ENCODE assay signal across 25 cellular contexts in the genomic region with DNA sequence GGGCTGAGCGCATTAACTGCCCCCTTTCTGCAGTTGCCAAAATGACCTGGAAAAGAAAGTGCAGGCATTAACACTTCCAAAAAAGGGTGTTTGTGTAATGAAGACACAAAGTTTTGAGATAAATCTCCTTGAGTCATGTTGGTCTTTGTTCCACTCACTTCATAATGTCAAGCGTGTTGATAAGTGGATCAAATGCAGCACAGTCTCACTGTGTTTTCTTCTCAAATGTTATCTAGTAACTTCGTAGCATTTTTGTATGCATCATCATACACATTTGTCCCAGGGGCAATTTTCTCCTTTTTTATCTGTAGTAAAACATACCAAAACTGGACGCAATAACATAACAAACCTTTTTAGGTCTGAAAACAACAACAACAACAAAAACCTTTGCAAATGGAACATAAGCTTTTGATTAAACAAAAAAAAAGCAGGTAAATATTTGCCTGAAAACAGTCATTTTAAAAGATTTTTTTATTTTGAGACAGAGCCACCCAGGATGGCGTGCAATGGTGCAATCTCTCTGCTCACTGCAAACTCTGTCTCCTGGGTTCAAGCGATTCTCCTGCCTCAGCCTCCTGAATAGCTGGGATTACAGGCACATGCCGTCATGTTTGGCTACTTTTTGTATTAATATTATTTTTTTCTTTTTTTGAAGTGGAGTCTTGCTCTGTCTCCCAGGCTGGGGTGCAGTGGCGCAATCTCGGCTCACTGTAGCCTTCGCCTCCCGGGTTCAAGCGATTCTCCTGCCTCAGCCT.
"Had no signal": no experiment of that assay in that cellular context is flagged by ENCODE, and none has a peak within 500 bp of the region (broad histone marks: within the 10 kb centered on the region; RNA-seq: fewer than 3 reads in every experiment).

No MANE protein-coding gene starts in this region.

- ATAC-seq: activated CD8-positive, alpha-beta T cell treated with anti-CD3 and anti-CD28 coated beads, Interleukin-2, amount 10 ng/mL, durations not matched to agents 7 days and 5 days; activated naive CD4-positive, alpha-beta T cell treated with anti-CD3 and anti-CD28 coated beads, Interleukin-2, amount 50 U/mL, for 72 hours; activated naive CD8-positive, alpha-beta T cell treated with anti-CD3 and anti-CD28 coated beads, Interleukin-2, amount 50 U/mL, for 24 hours; PC-3; T-helper 17 cell; WTC11 had no signal

- DNase-seq: activated CD4-positive, alpha-beta T cell treated with anti-CD3 and anti-CD28 coated beads for 48 hours; activated CD4-positive, alpha-beta T cell treated with anti-CD3 and anti-CD28 coated beads, Interleukin-2, amount 50 U/mL, for 4 hours; activated CD4-positive, CD25-positive, alpha-beta regulatory T cell treated with anti-CD3 and anti-CD28 coated beads, Interleukin-2, amount 50 U/mL, for 72 hours; activated CD8-positive, alpha-beta T cell treated with anti-CD3 and anti-CD28 coated beads, Interleukin-2, amount 10 ng/mL, durations not matched to agents 7 days and 5 days; activated effector memory CD4-positive, alpha-beta T cell treated with anti-CD3 and anti-CD28 coated beads, Interleukin-2, amount 50 U/mL, for 16 hours; activated naive CD4-positive, alpha-beta T cell treated with Interleukin-2 at 50 U/mL for 16 hours; activated naive CD8-positive, alpha-beta T cell treated with anti-CD3 and anti-CD28 coated beads, Interleukin-2, amount 50 U/mL, for 24 hours; activated T-cell treated with anti-CD3 and anti-CD28 coated beads, Interleukin-2, amount 50 U/mL, for 24 hours; amygdala; cerebellar nuclear complex; KG1; MV-4-11; NCI-H1092 treated with DMSO at 0.1 percent for 48 hours; NCI-H1417 treated with DMSO at 0.1 percent for 48 hours; NCI-H1694; NCI-H2029; NCI-H510A treated with DMSO at 0.1 percent for 48 hours; NCI-H69; NK-92 treated with Interleukin-12 subunit alpha and Interleukin-12 subunit beta, amount 100 ng/mL, for 24 hours; PC-3; SHP77; T-helper 17 cell; T-helper 9 cell had no signal
